Comparison of ENCODE assay signal across 9 cellular contexts in the genomic region with DNA sequence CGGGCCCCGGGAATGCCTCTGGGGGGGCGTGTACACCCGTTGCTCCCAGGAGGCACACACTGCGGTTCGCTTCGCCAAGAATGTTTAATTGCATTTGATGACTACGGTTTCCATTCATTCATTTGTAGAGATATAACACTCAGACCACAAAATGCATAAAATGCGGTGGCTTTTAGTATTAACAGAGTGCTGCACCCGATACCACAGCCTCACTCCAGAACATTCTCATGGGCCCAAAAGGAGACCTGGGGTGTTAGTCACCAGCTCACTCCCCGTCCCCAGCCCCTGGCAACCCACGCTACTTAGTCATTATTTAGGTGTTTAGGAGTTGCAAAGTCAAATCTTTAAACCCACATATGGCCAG. TPM values are rescaled to one million over a fixed set of nuclear protein-coding genes. Genes with fewer than 3 reads are reported as not detected.
A peak's percentile ranks its signal among the peaks of the same experiment; 100 is the strongest.
DNase-seq lines count a peak whose midpoint lies in the region; ATAC-seq and TF ChIP-seq lines count a peak whose summit lies in the region.
"Had no signal": no experiment of that assay in that cellular context is flagged by ENCODE, and none has a peak within 500 bp of the region (broad histone marks: within the 10 kb centered on the region; RNA-seq: fewer than 3 reads in every experiment).

No MANE protein-coding gene starts in this region.

- 52 to 54% methylated on average over 12 of the region's 12 CpGs for WGBS in heart right ventricle, 2 donors

- H3K4me1 ChIP-seq in heart right ventricle (peaks cover 0 to 32% (median 16%) of the 10 kb centered on the region in 9 donors), upper lobe of right lung (peaks cover 14% of the 10 kb centered on the region)

- DNase-seq in heart right ventricle (no peak), cardiac septum (ENCODE audit: low spot score) (no peak), activated T-helper 1 cell treated with Interleukin-2 at 50 U/mL for 16 hours (ENCODE audit: low read depth) (peak; percentile 33), kidney glomerular epithelial cell (lab: John Stamatoyannopoulos, UW) (peak; percentile 22), upper lobe of right lung (no peak), SIG-M5 treated with dmso at 0.1 percent for 504 hours (lab: John Stamatoyannopoulos, UW; ENCODE audit: unreplicated experiment) (no peak), NOMO-1 treated with dmso at 0.1 percent for 144 hours (lab: John Stamatoyannopoulos, UW; ENCODE audit: unreplicated experiment) (no peak)

- no peak for TF ChIP-seq CTCF in heart right ventricle (IDR thresholded peaks at IDR 0.05)
- no peak for TF ChIP-seq CTCF in upper lobe of right lung (IDR thresholded peaks at IDR 0.05)

- intact Hi-C loops in heart right ventricle (cut with DNase I) (no loop called here), cardiac septum (cut with DNase I) (no loop called here), upper lobe of right lung (cut with DNase I) (no loop called here)

- H3K27ac ChIP-seq in heart right ventricle: peak overlapping the region in 8 of 10 donors; percentile 12 to 82 (median 60)
- peak overlapping the region; percentile 60 for H3K27ac ChIP-seq in upper lobe of right lung

- no peaks in the 10 kb centered on the region for H3K9me3 ChIP-seq in heart right ventricle
- H3K9me3 ChIP-seq in upper lobe of right lung: no peaks in the 10 kb centered on the region

- no peaks in the 10 kb centered on the region for H3K36me3 ChIP-seq in heart right ventricle
- no peaks in the 10 kb centered on the region for H3K36me3 ChIP-seq in upper lobe of right lung

- H3K4me3 ChIP-seq in heart right ventricle (peak overlapping the region in 5 of 10 donors; percentile 27 to 49 (median 37)), upper lobe of right lung (peak overlapping the region; percentile 36)

- H3K27me3 ChIP-seq in heart right ventricle (peaks cover 0 to 10% (median 0%) of the 10 kb centered on the region in 7 donors), upper lobe of right lung (no peaks in the 10 kb centered on the region)

- no peak for ATAC-seq in heart right ventricle
- no peak for ATAC-seq in upper lobe of right lung
- ATAC-seq in GM18873 (IDR thresholded peaks at IDR 0.05; ENCODE audit: low FRiP score, unreplicated experiment): no peak

RNA-seq across cellular contexts. Expression of a gene that starts 21.8 kb away (rescaled TPM):
- 10 to 100 TPM in 1 of 10 donors, 1 to 10 TPM in 9; 1.9 to 10.7 (median 5.1) TPM for total RNA-seq in heart right ventricle
- 1 to 10 TPM in 1 of 2 donors, under 1 TPM in 1; 0.90 to 4.7 TPM for polyA plus RNA-seq in heart right ventricle
- total RNA-seq in cardiac septum: 12.0 TPM
- total RNA-seq in upper lobe of right lung: 0.52 TPM

RNA-seq across cellular contexts. Expression of a gene that starts 21.8 kb away (rescaled TPM):
- 10 to 100 TPM; 37.2 to 61.7 (median 45.3) TPM for total RNA-seq in heart right ventricle
- 100 to 1,000 TPM in 1 of 2 donors, 10 to 100 TPM in 1; 43.2 to 159 TPM for polyA plus RNA-seq in heart right ventricle
- total RNA-seq in cardiac septum: 37.3 TPM
- total RNA-seq in upper lobe of right lung: 36.0 TPM

RNA-seq across cellular contexts. Expression of a gene that starts 28.2 kb away (rescaled TPM):
- total RNA-seq in heart right ventricle (under 1 TPM in 5 of 10 donors, not detected in 5; 0.20 to 0.36 (median 0.30) TPM), cardiac septum (not detected), upper lobe of right lung (0.52 TPM)
- polyA plus RNA-seq in heart right ventricle: under 1 TPM; 0.16 to 0.44 TPM
- total RNA-seq: T-helper 1 cell treated with Interleukin-12 subunit alpha and Interleukin-12 subunit beta and Interleukin-4 antibody, amounts not matched to agents 30 ng/mL and 1 ng/mL, for 36 hours had no signal

RNA-seq across cellular contexts. Expression of a gene that starts 39.1 kb away (rescaled TPM):
- total RNA-seq in heart right ventricle (1,000 to 10,000 TPM; 1,225 to 2,457 (median 1,705) TPM), cardiac septum (1,183 TPM), upper lobe of right lung (359 TPM)
- polyA plus RNA-seq in heart right ventricle: 1,000 to 10,000 TPM in 1 of 2 donors, 100 to 1,000 TPM in 1; 829 to 5,252 TPM

RNA-seq across cellular contexts. Expression of a gene that starts 51.5 kb away (rescaled TPM):
- 10 to 100 TPM; 20.3 to 43.6 (median 22.5) TPM for total RNA-seq in heart right ventricle
- polyA plus RNA-seq in heart right ventricle: 10 to 100 TPM; 27.1 to 46.1 TPM
- 31.4 TPM for total RNA-seq in cardiac septum
- 32.9 TPM for total RNA-seq in upper lobe of right lung

Comparison
In these comparisons a context has a peak if more than half of its experiments do, and no peak if none do; other contexts are left out.
1. DNase-seq: peak in activated T-helper 1 cell treated with Interleukin-2 at 50 U/mL for 16 hours (single experiment) and kidney glomerular epithelial cell (single experiment); none in heart right ventricle (0 of 2), cardiac septum (single experiment), upper lobe of right lung (single experiment), SIG-M5 treated with dmso at 0.1 percent for 504 hours (single experiment) and NOMO-1 treated with dmso at 0.1 percent for 144 hours (single experiment).